In genomic region chr1:47091476-47091875, GRCh38 we compare ENCODE assay signal across 15 cellular contexts. TPM values are rescaled to one million over a fixed set of nuclear protein-coding genes. Genes with fewer than 3 reads are reported as not detected.
A peak's percentile ranks its signal among the peaks of the same experiment; 100 is the strongest.
DNase-seq lines count a peak whose midpoint lies in the region; ATAC-seq, FAIRE-seq and TF ChIP-seq lines count a peak whose summit lies in the region.
"Not testable (repeated sequence)": the region's sequence is repeated elsewhere in the genome, so short reads cannot be mapped to it uniquely, and the experiment has no call there.
"Had no signal": no experiment of that assay in that cellular context is flagged by ENCODE, and none has a peak within 500 bp of the region (broad histone marks: within the 10 kb centered on the region; RNA-seq: fewer than 3 reads in every experiment).

No MANE protein-coding gene starts in this region.

- H3K9ac ChIP-seq in GM12878 (ENCODE audit: control insufficient read depth, insufficient read depth, low read length); liver (ENCODE audit: low read depth in 1 of 2, low read length in 2 of 2): not testable (repeated sequence)

- not testable (repeated sequence) for H4K20me1 ChIP-seq in OCI-LY7 (ENCODE audit: insufficient read depth, low read length); GM12878 (ENCODE audit: control insufficient read depth, insufficient read depth)

- FAIRE-seq in HTR-8/SVneo (lab: Jason Lieb, UNC) (peak; percentile 42), GM12878 (lab: Jason Lieb, UNC) (peak; percentile 77)

- not testable (repeated sequence) for H3K9me3 ChIP-seq in OCI-LY7 (ENCODE audit: low read length); GM12878 (replicated peaks; ENCODE audit: control insufficient read depth, insufficient read depth, low read length); liver (ENCODE audit: control insufficient read depth in 4 of 4, low read length in 3 of 4); thoracic aorta

- CTCF ChIA-PET in OCI-LY7 (lab: Charles Lee; ENCODE audit: unreplicated experiment); GM12878 (lab: Yijun Ruan, JAX): not testable (repeated sequence)

- intact Hi-C loops in OCI-LY7 (cut with micrococcal nuclease; ENCODE audit: unreplicated experiment); GM12878 (cut with micrococcal nuclease; ENCODE audit: unreplicated experiment): not testable (repeated sequence)

- not testable (repeated sequence) for BruUV-seq in OCI-LY7 (replicated peaks; lab: Mats Ljungman, UMichigan); GM12878 (replicated peaks; lab: Mats Ljungman, UMichigan)

- H3K4me2 ChIP-seq in OCI-LY7 (ENCODE audit: low read length); GM12878 (ENCODE audit: control insufficient read depth, insufficient read depth): not testable (repeated sequence)

- not testable (repeated sequence) for TF ChIP-seq EP300 in GM12878 (IDR thresholded peaks at IDR 0.05; ENCODE audit: borderline replicate concordance in 1 of 2, control insufficient read depth in 1 of 2, low read depth in 2 of 2, low read length in 2 of 2)

- POLR2A ChIA-PET in OCI-LY7 (lab: Charles Lee); GM12878 (lab: Charles Lee): not testable (repeated sequence)

- not testable (repeated sequence) for H3K9me2 ChIP-seq in OCI-LY7 (ENCODE audit: insufficient read depth, low read length)

- TF ChIP-seq POLR2A in GM12878 (IDR thresholded peaks at IDR 0.05; ENCODE audit: low read depth, low read length), result not testable (repeated sequence)

- H2AFZ ChIP-seq in OCI-LY7 (ENCODE audit: low read length); GM12878 (ENCODE audit: control insufficient read depth, low read depth, low read length): not testable (repeated sequence)

- SMC1A ChIA-PET in GM12878 (lab: Charles Lee; ENCODE audit: uncharacterized antibody, unreplicated experiment), result not testable (repeated sequence)

- in situ Hi-C loops in GM12878 (cut with MboI), result not testable (repeated sequence)

- WGBS in GM12878 (ENCODE audit: insufficient coverage, insufficient replicate concordance, low lambda C conversion rate, missing lambda C conversion rate), result 1% methylated on average over 3 of the region's 3 CpGs
- 30% methylated on average over 3 of the region's 3 CpGs for WGBS in liver

- not testable (repeated sequence) for H3K4me3 ChIP-seq in OCI-LY7 (ENCODE audit: low read depth, low read length, poor library complexity, severe bottlenecking); GM12878; fibroblast of mammary gland (ENCODE audit: control insufficient read depth, low read depth, low read length); liver (ENCODE audit: low read depth in 1 of 3, low read length in 3 of 3); thoracic aorta

- 0 out of 2 replicates have a peak, but pooled peaks have one; percentile 11 for TF ChIP-seq RAD21 in GM12878 (IDR thresholded peaks at IDR 0.05; ENCODE audit: insufficient read depth, low read depth, low read length)
- TF ChIP-seq RAD21 in liver (IDR thresholded peaks at IDR 0.05), result peak; percentile 27 to 58

- not testable (repeated sequence) for H3K27ac ChIP-seq in C4-2B; OCI-LY7 (ENCODE audit: low read depth, low read length, poor library complexity, severe bottlenecking); GM12878 (ENCODE audit: control insufficient read depth, insufficient read depth); liver (ENCODE audit: low read depth in 1 of 2, low read length in 2 of 2); thoracic aorta

- H3K79me2 ChIP-seq in OCI-LY7 (ENCODE audit: insufficient read depth, low read depth, low read length); GM12878 (ENCODE audit: control insufficient read depth, insufficient read depth, low read length): not testable (repeated sequence)

- TF ChIP-seq CTCF in C4-2B (conservative IDR thresholded peaks at IDR 0.05), result peak; percentile 75
- peak; percentile 27 for TF ChIP-seq CTCF in GM12873 (IDR thresholded peaks at IDR 0.05; ENCODE audit: insufficient read depth, low read depth, low read length, missing control alignments)
- peak; percentile 66 for TF ChIP-seq CTCF in OCI-LY7 (conservative IDR thresholded peaks at IDR 0.05; ENCODE audit: low read length)
- TF ChIP-seq CTCF in GM12878 (IDR thresholded peaks at IDR 0.05 in 2 of 3, conservative IDR thresholded peaks at IDR 0.05 in 1 of 3; ENCODE audit: control insufficient read depth in 2 of 3, extremely low read depth in 1 of 3, insufficient read depth in 1 of 3, low read depth in 3 of 3, low read length in 3 of 3), result peak in 1 of 3 experiments; percentile 25; a peak in 1 of 6 replicates
- TF ChIP-seq CTCF in fibroblast of mammary gland (conservative IDR thresholded peaks at IDR 0.05; ENCODE audit: control insufficient read depth, insufficient read depth, low read depth, low read length), result peak; percentile 5
- TF ChIP-seq CTCF in liver (IDR thresholded peaks at IDR 0.05; ENCODE audit: low read depth, low read length, missing input control), result not testable (repeated sequence)
- TF ChIP-seq CTCF in thoracic aorta (IDR thresholded peaks at IDR 0.05), result peak; percentile 21

- DNase-seq in HTR-8/SVneo (ENCODE audit: insufficient read length, low spot score); OCI-LY7 (ENCODE audit: low spot score); GM12878 (ENCODE audit: low read depth, low spot score); fibroblast of mammary gland (ENCODE audit: low read depth); thoracic aorta (ENCODE audit: low spot score): not testable (repeated sequence)

- not testable (repeated sequence) for H3K27me3 ChIP-seq in GM12878 (replicated peaks in 1 of 2; ENCODE audit: control insufficient read depth in 2 of 2, insufficient read depth in 2 of 2, low read length in 1 of 2); liver (ENCODE audit: control insufficient read depth in 4 of 4, insufficient read depth in 4 of 4, low read length in 3 of 4); thoracic aorta (replicated peaks; ENCODE audit: insufficient read depth)

- H3K4me1 ChIP-seq in OCI-LY7 (ENCODE audit: insufficient read depth, low read length, poor library complexity, severe bottlenecking); GM12878 (ENCODE audit: control insufficient read depth, insufficient read depth, low read length); liver (ENCODE audit: control insufficient read depth in 4 of 4, insufficient read depth in 4 of 4, low read length in 3 of 4); thoracic aorta (ENCODE audit: control insufficient read depth in 1 of 2, low read depth in 2 of 2): not testable (repeated sequence)

- not testable (repeated sequence) for H3K36me3 ChIP-seq in OCI-LY7 (ENCODE audit: insufficient read depth, low read length); GM12878 (ENCODE audit: control insufficient read depth in 2 of 2, insufficient read depth in 2 of 2, low read length in 1 of 2); liver (ENCODE audit: control insufficient read depth in 4 of 4, insufficient read depth in 3 of 4, low read depth in 1 of 4, low read length in 3 of 4); thoracic aorta

- ATAC-seq in GM12878, result peak; percentile 31; the same call in 1 of the 3 replicates
- ATAC-seq in thoracic aorta (ENCODE audit: insufficient number of reproducible peaks, low FRiP score, low read depth), result not testable (repeated sequence)

- RAD21 ChIA-PET in GM12878 (lab: Charles Lee; ENCODE audit: unreplicated experiment), result not testable (repeated sequence)

RNA-seq across cellular contexts. Expression of gene CYP4Z1, which starts 24.4 kb away (rescaled TPM):
- not detected in 2 replicates for total RNA-seq in OCI-LY7 (2014; rRNA removed; shearing (Covaris generic))
- not detected in 2 replicates for total RNA-seq in OCI-LY7 (2022)
- not detected in 2 replicates for total RNA-seq in GM12878 (2013; cell fraction: nucleolus; rRNA removed)
- total RNA-seq in GM12878 (2014; rRNA removed), result not detected in 2 replicates
- not detected in 2 replicates for total RNA-seq in GM12878 (2014; rRNA removed; fragmentation: Illumina TruSeq; extraction: Trizol)
- not detected in 2 replicates for total RNA-seq in GM12878 (2021)
- not detected for polyA plus RNA-seq in GM12878 (2011; ENCODE audit: low read depth)
- polyA plus RNA-seq in GM12878 (2011; rRNA removed), result not detected in 2 replicates
- polyA plus RNA-seq in GM12878 (2011; cell fraction: cytosol; rRNA removed), result not detected in 2 replicates
- polyA plus RNA-seq in GM12878 (2011; cell fraction: nucleus; rRNA removed), result not detected in 2 replicates
- polyA plus RNA-seq in GM12878 (2012), result not detected in 2 replicates
- polyA plus RNA-seq in GM12878 (2014; fragmentation: Illumina TruSeq; extraction: Trizol), result not detected in 2 replicates
- not detected for polyA plus RNA-seq in GM12878 (2014; fragmentation: Nextera tagmentation; extraction: Ambion mirVana)
- not detected in 2 replicates for polyA plus RNA-seq in GM12878 (2014; rRNA removed)
- not detected for polyA plus RNA-seq in GM12878 (2016; fragmentation: Nextera tagmentation; extraction: Ambion mirVana)
- not detected in 2 replicates for polyA minus RNA-seq in GM12878 (2011; rRNA and poly(A)+ RNA removed)
- not detected in 2 replicates for polyA minus RNA-seq in GM12878 (2011; cell fraction: cytosol; rRNA and poly(A)+ RNA removed)
- not detected in 2 replicates for polyA minus RNA-seq in GM12878 (2011; cell fraction: nucleus; rRNA and poly(A)+ RNA removed)
- total RNA-seq in liver, result under 1 TPM; 0.09 to 0.50 TPM
- polyA plus RNA-seq in liver, result under 1 TPM; 0.20 to 0.21 TPM
- total RNA-seq in thoracic aorta, result 1 to 10 TPM; 1.1 to 3.9 TPM
- total RNA-seq: activated CD4-positive, alpha-beta memory T cell treated with anti-CD3 and anti-CD28 coated beads, Interleukin-2, amount 10 ng/mL, durations not matched to agents 7 days and 5 days; CD8-positive, alpha-beta memory T cell; mononuclear cell; NCI-H460; SJCRH30 had no signal
- polyA plus RNA-seq: CD8-positive, alpha-beta memory T cell; IgD-negative memory B cell had no signal

RNA-seq across cellular contexts. Expression of gene CYP4A22, which starts 45.8 kb away (rescaled TPM):
- total RNA-seq in OCI-LY7 (2014; rRNA removed; shearing (Covaris generic)), result not detected in 2 replicates
- total RNA-seq in OCI-LY7 (2022) (not detected in 2 replicates), GM12878 (2014; rRNA removed) (not detected in 2 replicates), GM12878 (2014; rRNA removed; fragmentation: Illumina TruSeq; extraction: Trizol) (not detected in 2 replicates), GM12878 (2021) (not detected in 2 replicates), liver (10 to 100 TPM; 18.3 to 66.9 TPM), thoracic aorta (not detected)
- not detected in 2 replicates for total RNA-seq in GM12878 (2013; cell fraction: nucleolus; rRNA removed)
- polyA plus RNA-seq in GM12878 (2011; ENCODE audit: low read depth), result not detected
- polyA plus RNA-seq in GM12878 (2011; rRNA removed) (not detected in 2 replicates), GM12878 (2014; fragmentation: Illumina TruSeq; extraction: Trizol) (not detected in 2 replicates), GM12878 (2014; fragmentation: Nextera tagmentation; extraction: Ambion mirVana) (not detected), GM12878 (2014; rRNA removed) (not detected in 2 replicates), GM12878 (2016; fragmentation: Nextera tagmentation; extraction: Ambion mirVana) (not detected), liver (10 to 100 TPM; 64.6 to 95.7 TPM)
- not detected in 2 replicates for polyA plus RNA-seq in GM12878 (2011; cell fraction: cytosol; rRNA removed)
- not detected in 2 replicates for polyA plus RNA-seq in GM12878 (2011; cell fraction: nucleus; rRNA removed)
- polyA plus RNA-seq in GM12878 (2012), result not detected in 2 replicates
- polyA minus RNA-seq in GM12878 (2011; rRNA and poly(A)+ RNA removed), result not detected in 2 replicates
- polyA minus RNA-seq in GM12878 (2011; cell fraction: cytosol; rRNA and poly(A)+ RNA removed), result not detected in 2 replicates
- not detected in 2 replicates for polyA minus RNA-seq in GM12878 (2011; cell fraction: nucleus; rRNA and poly(A)+ RNA removed)
- total RNA-seq: activated CD4-positive, alpha-beta memory T cell treated with anti-CD3 and anti-CD28 coated beads, Interleukin-2, amount 10 ng/mL, durations not matched to agents 7 days and 5 days; CD8-positive, alpha-beta memory T cell; frontal cortex; mononuclear cell; NCI-H460; SJCRH30 had no signal
- polyA plus RNA-seq: CD8-positive, alpha-beta memory T cell; IgD-negative memory B cell had no signal

Comparison
In these comparisons a context has a peak if more than half of its experiments do, and no peak if none do; other contexts are left out.
1. RNA of gene CYP4A22, which starts 45.8 kb away (total RNA-seq): 18.3 to 66.9 TPM in liver; not detected in thoracic aorta, not detected in OCI-LY7 and not detected in GM12878; every median in the first group is over 10 times any median in the second.